In genomic region chr9:128885376-128885775, GRCh38 we compare ENCODE assay signal across 11 cellular contexts. TPM values are rescaled to one million over a fixed set of nuclear protein-coding genes. Genes with fewer than 3 reads are reported as not detected.
DNase-seq lines count a peak whose midpoint lies in the region; TF ChIP-seq lines count a peak whose summit lies in the region.
"Had no signal": no experiment of that assay in that cellular context is flagged by ENCODE, and none has a peak within 500 bp of the region (broad histone marks: within the 10 kb centered on the region; RNA-seq: fewer than 3 reads in every experiment).

No MANE protein-coding gene starts in this region.

- POLR2A ChIA-PET in Caco-2 (lab: Charles Lee): no interaction called here

- H3K27ac ChIP-seq in SJCRH30 (peak overlapping the region; percentile 75), esophagus (ENCODE audit: low read depth in 2 of 2, low read length in 1 of 2) (peak overlapping the region; percentile 75 to 89), rectal smooth muscle tissue (ENCODE audit: low read depth, low read length) (peak overlapping the region; percentile 62)
- H3K27ac ChIP-seq: right lobe of liver had no signal

- H3K4me3 Mint-ChIP-seq in Caco-2 (ENCODE audit: unreplicated experiment): peak overlapping the region; percentile 31
- H3K4me3 Mint-ChIP-seq: dendritic cell treated with granulocyte-macrophage colony-stimulating factor and Interleukin-4, amounts not matched to agents 40 ng/mL and 50 ng/mL, for 4 days had no signal

- H3K36me3 Mint-ChIP-seq in Caco-2 (ENCODE audit: insufficient read depth, unreplicated experiment): peaks cover 46% of the 10 kb centered on the region

- intact Hi-C loops in Caco-2 (cut with micrococcal nuclease; ENCODE audit: unreplicated experiment): no loop called here

- no peak overlapping the region for H3K4me3 ChIP-seq in Caco-2 (ENCODE audit: low read depth, low read length)
- H3K4me3 ChIP-seq in SJCRH30: no peak overlapping the region
- no peak overlapping the region for H3K4me3 ChIP-seq in esophagus (ENCODE audit: low read depth in 1 of 2, low read length in 2 of 2)
- no peak overlapping the region for H3K4me3 ChIP-seq in rectal smooth muscle tissue (ENCODE audit: low read length)
- H3K4me3 ChIP-seq: right lobe of liver had no signal

- peaks cover 6% of the 10 kb centered on the region for H3K4me1 Mint-ChIP-seq in Caco-2 (ENCODE audit: low read depth, unreplicated experiment)

- BruUV-seq in Caco-2 (replicated peaks; lab: Mats Ljungman, UMichigan): no TSS peak

- H3K4me1 ChIP-seq in Caco-2 (peaks cover 4% of the 10 kb centered on the region; the same call in 1 of the 2 replicates), SJCRH30 (peaks cover 39% of the 10 kb centered on the region), esophagus (ENCODE audit: control insufficient read depth in 2 of 2, insufficient read depth in 2 of 2, low read length in 1 of 2) (peaks cover 10 to 39% of the 10 kb centered on the region in 2 donors), rectal smooth muscle tissue (ENCODE audit: control insufficient read depth, insufficient read depth, low read length) (peaks cover 26% of the 10 kb centered on the region)

- TF ChIP-seq CTCF in Caco-2 (IDR thresholded peaks at IDR 0.05; ENCODE audit: insufficient read depth in 1 of 2, low read depth in 1 of 2, low read length in 1 of 2, severe bottlenecking in 1 of 2, unreplicated experiment in 1 of 2): no peak

- no peak overlapping the region for H3K27ac Mint-ChIP-seq in Caco-2 (ENCODE audit: unreplicated experiment)
- H3K27ac Mint-ChIP-seq: dendritic cell treated with granulocyte-macrophage colony-stimulating factor and Interleukin-4, amounts not matched to agents 40 ng/mL and 50 ng/mL, for 4 days had no signal

- H3K9me3 ChIP-seq in Caco-2 (no peaks in the 10 kb centered on the region), SJCRH30 (replicated peaks) (no peaks in the 10 kb centered on the region), esophagus (ENCODE audit: control insufficient read depth in 2 of 2, insufficient read depth in 1 of 2, low read depth in 1 of 2, low read length in 1 of 2) (no peaks in the 10 kb centered on the region)
- H3K9me3 ChIP-seq: right lobe of liver had no signal

- DNase-seq in Caco-2 (no peak), SJCRH30 (no peak), NCI-H524 (lab: John Stamatoyannopoulos, UW) (no peak), COR-L47 (lab: John Stamatoyannopoulos, UW) (no peak), AML-193 (lab: John Stamatoyannopoulos, UW) (no peak)
- DNase-seq: Karpas-422, NCI-H2081 treated with DMSO at 0.1 percent for 48 hours, right lobe of liver had no signal

- no peak overlapping the region for H3K9ac ChIP-seq in rectal smooth muscle tissue (ENCODE audit: low read length)

- no peaks in the 10 kb centered on the region for H3K9me3 Mint-ChIP-seq in Caco-2 (ENCODE audit: unreplicated experiment)
- H3K9me3 Mint-ChIP-seq: dendritic cell treated with granulocyte-macrophage colony-stimulating factor and Interleukin-4, amounts not matched to agents 40 ng/mL and 50 ng/mL, for 4 days had no signal

- H3K36me3 ChIP-seq in Caco-2 (ENCODE audit: control insufficient read depth, insufficient read depth, low read length) (peaks cover 2% of the 10 kb centered on the region; the same call in 1 of the 2 replicates), SJCRH30 (peaks cover 21% of the 10 kb centered on the region), esophagus (ENCODE audit: control insufficient read depth in 2 of 2, insufficient read depth in 2 of 2, low read length in 1 of 2) (peaks cover 12 to 23% of the 10 kb centered on the region in 2 donors), rectal smooth muscle tissue (ENCODE audit: control insufficient read depth, insufficient read depth, low read length) (peaks cover 15% of the 10 kb centered on the region)

- CTCF ChIA-PET in Caco-2 (lab: Charles Lee): no interaction called here

- 47 to 71% methylated on average over 8 of the region's 8 CpGs for WGBS in esophagus, 2 donors

- no peaks in the 10 kb centered on the region for H3K27me3 ChIP-seq in Caco-2 (replicated peaks; ENCODE audit: control insufficient read depth, insufficient read depth, low read length)
- H3K27me3 ChIP-seq in SJCRH30: no peaks in the 10 kb centered on the region
- H3K27me3 ChIP-seq in esophagus (ENCODE audit: control insufficient read depth in 1 of 2, insufficient read depth in 2 of 2, low read length in 2 of 2): no peaks in the 10 kb centered on the region
- H3K27me3 ChIP-seq in rectal smooth muscle tissue (ENCODE audit: control insufficient read depth, insufficient read depth, low read length): no peaks in the 10 kb centered on the region
- H3K27me3 ChIP-seq: right lobe of liver had no signal

- no peaks in the 10 kb centered on the region for H3K27me3 Mint-ChIP-seq in Caco-2 (ENCODE audit: insufficient read depth, unreplicated experiment)
- H3K27me3 Mint-ChIP-seq: dendritic cell treated with granulocyte-macrophage colony-stimulating factor and Interleukin-4, amounts not matched to agents 40 ng/mL and 50 ng/mL, for 4 days had no signal

RNA-seq across cellular contexts. Expression of gene LRRC8A, which starts 3.4 kb away (rescaled TPM):
- 21.9 and 22.4 TPM in 2 replicates for total RNA-seq in Caco-2 (2022)
- 50.8 and 54.2 TPM in 2 replicates for total RNA-seq in SJCRH30 (2014; rRNA removed; shearing (Covaris generic))
- 10 to 100 TPM; 38.5 to 55.6 TPM for polyA plus RNA-seq in esophagus

RNA-seq across cellular contexts. Expression of gene KYAT1, which starts 3.6 kb away (rescaled TPM):
- total RNA-seq in Caco-2 (2022): 6.9 and 7.8 TPM in 2 replicates
- 8.4 and 9.4 TPM in 2 replicates for total RNA-seq in SJCRH30 (2014; rRNA removed; shearing (Covaris generic))
- polyA plus RNA-seq in esophagus: 1 to 10 TPM; 4.0 to 6.7 TPM

RNA-seq across cellular contexts. Expression of gene PHYHD1, which starts 35.4 kb away (rescaled TPM):
- 0.59 and 0.63 TPM in 2 replicates for total RNA-seq in Caco-2 (2022)
- 20.7 and 23.2 TPM in 2 replicates for total RNA-seq in SJCRH30 (2014; rRNA removed; shearing (Covaris generic))
- polyA plus RNA-seq in esophagus: 10 to 100 TPM; 19.8 to 39.5 TPM

RNA-seq across cellular contexts. Expression of gene SPOUT1, which starts 55.8 kb away (rescaled TPM):
- total RNA-seq in Caco-2 (2022): 76.2 and 88.0 TPM in 2 replicates
- total RNA-seq in SJCRH30 (2014; rRNA removed; shearing (Covaris generic)): 38.3 and 38.5 TPM in 2 replicates
- 10 to 100 TPM; 23.6 to 26.6 TPM for polyA plus RNA-seq in esophagus

Comparison
In these comparisons a context has a peak if more than half of its experiments do, and no peak if none do; other contexts are left out.
1. RNA of gene PHYHD1, which starts 35.4 kb away (total RNA-seq): 20.7 to 23.2 TPM in SJCRH30; 0.59 to 0.63 TPM in Caco-2; every median in the first group is over 10 times any median in the second.
2. Peak in every context shown above with its lines, with median percentiles within 50 percentile points of each other: H3K27ac ChIP-seq.